In genomic region chr3:165139918-165140317, GRCh38 we compare ENCODE assay signal across 5 cellular contexts. TPM values are rescaled to one million over a fixed set of nuclear protein-coding genes. Genes with fewer than 3 reads are reported as not detected.
"Had no signal": no experiment of that assay in that cellular context is flagged by ENCODE, and none has a peak within 500 bp of the region (broad histone marks: within the 10 kb centered on the region; RNA-seq: fewer than 3 reads in every experiment).

No MANE protein-coding gene starts in this region.

RNA-seq across cellular contexts. Expression of gene SLITRK3, which starts 56.3 kb away (rescaled TPM):
- total RNA-seq: GM23248, HFFc6, HT1080, IMR-90, K562 had no signal
- polyA plus RNA-seq: GM23248, IMR-90, K562 had no signal
